Comparison of ENCODE assay signal across 2 cellular contexts in the genomic region with DNA sequence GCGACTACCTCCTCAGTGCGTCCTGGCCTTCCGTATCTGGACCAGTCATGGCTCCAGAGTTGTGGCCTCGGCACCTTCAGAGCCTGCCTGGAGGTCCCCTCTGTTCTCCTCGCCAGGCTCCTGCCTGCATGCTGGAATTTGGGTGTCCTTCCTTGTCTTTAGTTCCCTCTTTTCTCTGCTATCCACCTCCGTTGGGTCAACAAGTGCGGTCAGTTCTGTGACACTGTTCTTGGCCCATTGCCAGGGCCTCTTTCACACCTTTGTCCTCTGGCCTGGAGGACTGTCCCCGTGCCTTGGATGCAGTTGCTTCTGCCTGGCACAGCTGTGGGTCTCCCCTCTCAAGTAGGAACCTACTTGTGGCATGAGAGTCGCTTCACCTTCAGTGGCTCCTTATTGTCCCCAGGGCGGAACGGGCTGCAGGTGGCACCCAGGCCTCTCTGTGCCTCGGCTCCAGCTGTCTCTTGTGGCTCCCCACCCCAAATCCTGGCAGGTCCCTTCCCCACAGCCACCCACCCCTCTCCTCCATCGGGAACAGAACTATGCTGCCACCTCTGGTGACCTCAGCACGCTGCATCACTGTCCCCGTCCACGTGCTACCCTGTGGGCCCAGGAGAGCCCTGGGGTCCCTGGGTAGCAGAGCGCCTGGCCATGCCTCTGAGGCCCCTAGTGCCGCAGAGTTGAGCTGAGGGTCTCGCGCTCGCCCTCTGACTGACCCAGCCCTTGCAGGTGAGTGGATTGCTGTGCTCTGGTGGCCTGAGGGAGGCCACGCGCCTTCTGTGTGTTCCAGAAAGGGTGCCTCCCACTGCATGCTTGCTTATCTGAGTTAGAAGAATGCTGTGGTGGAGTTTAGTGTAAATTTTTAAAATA.
TF ChIP-seq lines count a peak whose summit lies in the region.

No MANE protein-coding gene starts in this region.

TF ChIP-seq in GM23338, 12 proteins besides CTCF, POLR2A, EP300 and RAD21:
- no peak for TF ChIP-seq EZH2phosphoT487 (IDR thresholded peaks at IDR 0.05; ENCODE audit: unreplicated experiment)
- TF ChIP-seq CREB1 (CRISPR knock-in tag; IDR thresholded peaks at IDR 0.05; ENCODE audit: low read depth), result peak; percentile 39; the same call in 1 of the 2 replicates
- TF ChIP-seq, protein P1, sequence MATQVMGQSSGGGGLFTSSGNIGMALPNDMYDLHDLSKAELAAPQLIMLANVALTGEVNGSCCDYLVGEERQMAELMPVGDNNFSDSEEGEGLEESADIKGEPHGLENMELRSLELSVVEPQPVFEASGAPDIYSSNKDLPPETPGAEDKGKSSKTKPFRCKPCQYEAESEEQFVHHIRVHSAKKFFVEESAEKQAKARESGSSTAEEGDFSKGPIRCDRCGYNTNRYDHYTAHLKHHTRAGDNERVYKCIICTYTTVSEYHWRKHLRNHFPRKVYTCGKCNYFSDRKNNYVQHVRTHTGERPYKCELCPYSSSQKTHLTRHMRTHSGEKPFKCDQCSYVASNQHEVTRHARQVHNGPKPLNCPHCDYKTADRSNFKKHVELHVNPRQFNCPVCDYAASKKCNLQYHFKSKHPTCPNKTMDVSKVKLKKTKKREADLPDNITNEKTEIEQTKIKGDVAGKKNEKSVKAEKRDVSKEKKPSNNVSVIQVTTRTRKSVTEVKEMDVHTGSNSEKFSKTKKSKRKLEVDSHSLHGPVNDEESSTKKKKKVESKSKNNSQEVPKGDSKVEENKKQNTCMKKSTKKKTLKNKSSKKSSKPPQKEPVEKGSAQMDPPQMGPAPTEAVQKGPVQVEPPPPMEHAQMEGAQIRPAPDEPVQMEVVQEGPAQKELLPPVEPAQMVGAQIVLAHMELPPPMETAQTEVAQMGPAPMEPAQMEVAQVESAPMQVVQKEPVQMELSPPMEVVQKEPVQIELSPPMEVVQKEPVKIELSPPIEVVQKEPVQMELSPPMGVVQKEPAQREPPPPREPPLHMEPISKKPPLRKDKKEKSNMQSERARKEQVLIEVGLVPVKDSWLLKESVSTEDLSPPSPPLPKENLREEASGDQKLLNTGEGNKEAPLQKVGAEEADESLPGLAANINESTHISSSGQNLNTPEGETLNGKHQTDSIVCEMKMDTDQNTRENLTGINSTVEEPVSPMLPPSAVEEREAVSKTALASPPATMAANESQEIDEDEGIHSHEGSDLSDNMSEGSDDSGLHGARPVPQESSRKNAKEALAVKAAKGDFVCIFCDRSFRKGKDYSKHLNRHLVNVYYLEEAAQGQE (IDR thresholded peaks at IDR 0.05; ENCODE audit: unreplicated experiment), result no peak
- TF ChIP-seq, protein P2, sequence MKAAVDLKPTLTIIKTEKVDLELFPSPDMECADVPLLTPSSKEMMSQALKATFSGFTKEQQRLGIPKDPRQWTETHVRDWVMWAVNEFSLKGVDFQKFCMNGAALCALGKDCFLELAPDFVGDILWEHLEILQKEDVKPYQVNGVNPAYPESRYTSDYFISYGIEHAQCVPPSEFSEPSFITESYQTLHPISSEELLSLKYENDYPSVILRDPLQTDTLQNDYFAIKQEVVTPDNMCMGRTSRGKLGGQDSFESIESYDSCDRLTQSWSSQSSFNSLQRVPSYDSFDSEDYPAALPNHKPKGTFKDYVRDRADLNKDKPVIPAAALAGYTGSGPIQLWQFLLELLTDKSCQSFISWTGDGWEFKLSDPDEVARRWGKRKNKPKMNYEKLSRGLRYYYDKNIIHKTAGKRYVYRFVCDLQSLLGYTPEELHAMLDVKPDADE (IDR thresholded peaks at IDR 0.05), result no peak
- TF ChIP-seq EZH2 (IDR thresholded peaks at IDR 0.05; ENCODE audit: low read depth, unreplicated experiment), result no peak
- TF ChIP-seq, protein P3, sequence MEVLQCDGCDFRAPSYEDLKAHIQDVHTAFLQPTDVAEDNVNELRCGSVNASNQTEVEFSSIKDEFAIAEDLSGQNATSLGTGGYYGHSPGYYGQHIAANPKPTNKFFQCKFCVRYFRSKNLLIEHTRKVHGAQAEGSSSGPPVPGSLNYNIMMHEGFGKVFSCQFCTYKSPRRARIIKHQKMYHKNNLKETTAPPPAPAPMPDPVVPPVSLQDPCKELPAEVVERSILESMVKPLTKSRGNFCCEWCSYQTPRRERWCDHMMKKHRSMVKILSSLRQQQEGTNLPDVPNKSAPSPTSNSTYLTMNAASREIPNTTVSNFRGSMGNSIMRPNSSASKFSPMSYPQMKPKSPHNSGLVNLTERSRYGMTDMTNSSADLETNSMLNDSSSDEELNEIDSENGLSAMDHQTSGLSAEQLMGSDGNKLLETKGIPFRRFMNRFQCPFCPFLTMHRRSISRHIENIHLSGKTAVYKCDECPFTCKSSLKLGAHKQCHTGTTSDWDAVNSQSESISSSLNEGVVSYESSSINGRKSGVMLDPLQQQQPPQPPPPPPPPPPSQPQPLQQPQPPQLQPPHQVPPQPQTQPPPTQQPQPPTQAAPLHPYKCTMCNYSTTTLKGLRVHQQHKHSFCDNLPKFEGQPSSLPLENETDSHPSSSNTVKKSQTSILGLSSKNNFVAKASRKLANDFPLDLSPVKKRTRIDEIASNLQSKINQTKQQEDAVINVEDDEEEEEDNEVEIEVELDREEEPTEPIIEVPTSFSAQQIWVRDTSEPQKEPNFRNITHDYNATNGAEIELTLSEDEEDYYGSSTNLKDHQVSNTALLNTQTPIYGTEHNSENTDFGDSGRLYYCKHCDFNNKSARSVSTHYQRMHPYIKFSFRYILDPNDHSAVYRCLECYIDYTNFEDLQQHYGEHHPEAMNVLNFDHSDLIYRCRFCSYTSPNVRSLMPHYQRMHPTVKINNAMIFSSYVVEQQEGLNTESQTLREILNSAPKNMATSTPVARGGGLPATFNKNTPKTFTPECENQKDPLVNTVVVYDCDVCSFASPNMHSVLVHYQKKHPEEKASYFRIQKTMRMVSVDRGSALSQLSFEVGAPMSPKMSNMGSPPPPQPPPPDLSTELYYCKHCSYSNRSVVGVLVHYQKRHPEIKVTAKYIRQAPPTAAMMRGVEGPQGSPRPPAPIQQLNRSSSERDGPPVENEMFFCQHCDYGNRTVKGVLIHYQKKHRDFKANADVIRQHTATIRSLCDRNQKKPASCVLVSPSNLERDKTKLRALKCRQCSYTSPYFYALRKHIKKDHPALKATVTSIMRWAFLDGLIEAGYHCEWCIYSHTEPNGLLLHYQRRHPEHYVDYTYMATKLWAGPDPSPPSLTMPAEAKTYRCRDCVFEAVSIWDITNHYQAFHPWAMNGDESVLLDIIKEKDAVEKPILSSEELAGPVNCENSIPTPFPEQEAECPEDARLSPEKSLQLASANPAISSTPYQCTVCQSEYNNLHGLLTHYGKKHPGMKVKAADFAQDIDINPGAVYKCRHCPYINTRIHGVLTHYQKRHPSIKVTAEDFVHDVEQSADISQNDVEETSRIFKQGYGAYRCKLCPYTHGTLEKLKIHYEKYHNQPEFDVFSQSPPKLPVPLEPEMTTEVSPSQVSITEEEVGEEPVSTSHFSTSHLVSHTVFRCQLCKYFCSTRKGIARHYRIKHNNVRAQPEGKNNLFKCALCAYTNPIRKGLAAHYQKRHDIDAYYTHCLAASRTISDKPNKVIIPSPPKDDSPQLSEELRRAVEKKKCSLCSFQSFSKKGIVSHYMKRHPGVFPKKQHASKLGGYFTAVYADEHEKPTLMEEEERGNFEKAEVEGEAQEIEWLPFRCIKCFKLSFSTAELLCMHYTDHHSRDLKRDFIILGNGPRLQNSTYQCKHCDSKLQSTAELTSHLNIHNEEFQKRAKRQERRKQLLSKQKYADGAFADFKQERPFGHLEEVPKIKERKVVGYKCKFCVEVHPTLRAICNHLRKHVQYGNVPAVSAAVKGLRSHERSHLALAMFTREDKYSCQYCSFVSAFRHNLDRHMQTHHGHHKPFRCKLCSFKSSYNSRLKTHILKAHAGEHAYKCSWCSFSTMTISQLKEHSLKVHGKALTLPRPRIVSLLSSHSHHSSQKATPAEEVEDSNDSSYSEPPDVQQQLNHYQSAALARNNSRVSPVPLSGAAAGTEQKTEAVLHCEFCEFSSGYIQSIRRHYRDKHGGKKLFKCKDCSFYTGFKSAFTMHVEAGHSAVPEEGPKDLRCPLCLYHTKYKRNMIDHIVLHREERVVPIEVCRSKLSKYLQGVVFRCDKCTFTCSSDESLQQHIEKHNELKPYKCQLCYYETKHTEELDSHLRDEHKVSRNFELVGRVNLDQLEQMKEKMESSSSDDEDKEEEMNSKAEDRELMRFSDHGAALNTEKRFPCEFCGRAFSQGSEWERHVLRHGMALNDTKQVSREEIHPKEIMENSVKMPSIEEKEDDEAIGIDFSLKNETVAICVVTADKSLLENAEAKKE (CRISPR knock-in tag; IDR thresholded peaks at IDR 0.05), result no peak

TF ChIP-seq in HepG2, 621 proteins besides CTCF, POLR2A, EP300 and RAD21 (continues in another document):
- no peak for TF ChIP-seq SMYD3 (CRISPR knock-in tag; IDR thresholded peaks at IDR 0.05)
- TF ChIP-seq SOX5 (CRISPR knock-in tag; IDR thresholded peaks at IDR 0.05; ENCODE audit: borderline replicate concordance), result no peak
- TF ChIP-seq NR2C2 (CRISPR knock-in tag; IDR thresholded peaks at IDR 0.05; ENCODE audit: borderline replicate concordance), result peak; percentile 83
- peak; percentile 59; the same call in 1 of the 2 replicates for TF ChIP-seq SAP130 (CRISPR knock-in tag; IDR thresholded peaks at IDR 0.05; ENCODE audit: low read depth)
- TF ChIP-seq, protein P4, sequence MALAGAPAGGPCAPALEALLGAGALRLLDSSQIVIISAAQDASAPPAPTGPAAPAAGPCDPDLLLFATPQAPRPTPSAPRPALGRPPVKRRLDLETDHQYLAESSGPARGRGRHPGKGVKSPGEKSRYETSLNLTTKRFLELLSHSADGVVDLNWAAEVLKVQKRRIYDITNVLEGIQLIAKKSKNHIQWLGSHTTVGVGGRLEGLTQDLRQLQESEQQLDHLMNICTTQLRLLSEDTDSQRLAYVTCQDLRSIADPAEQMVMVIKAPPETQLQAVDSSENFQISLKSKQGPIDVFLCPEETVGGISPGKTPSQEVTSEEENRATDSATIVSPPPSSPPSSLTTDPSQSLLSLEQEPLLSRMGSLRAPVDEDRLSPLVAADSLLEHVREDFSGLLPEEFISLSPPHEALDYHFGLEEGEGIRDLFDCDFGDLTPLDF (CRISPR knock-in tag; IDR thresholded peaks at IDR 0.05), result no peak
- TF ChIP-seq RXRB (CRISPR knock-in tag; IDR thresholded peaks at IDR 0.05; ENCODE audit: borderline replicate concordance), result peak; percentile 31; the same call in 1 of the 2 replicates
- TF ChIP-seq SOX6 (IDR thresholded peaks at IDR 0.05), result no peak
- TF ChIP-seq SOX6 (CRISPR knock-in tag; IDR thresholded peaks at IDR 0.05), result peak; percentile 31; the same call in 1 of the 2 replicates
- no peak for TF ChIP-seq ZBTB42 (CRISPR knock-in tag; IDR thresholded peaks at IDR 0.05)
- TF ChIP-seq, protein P5, sequence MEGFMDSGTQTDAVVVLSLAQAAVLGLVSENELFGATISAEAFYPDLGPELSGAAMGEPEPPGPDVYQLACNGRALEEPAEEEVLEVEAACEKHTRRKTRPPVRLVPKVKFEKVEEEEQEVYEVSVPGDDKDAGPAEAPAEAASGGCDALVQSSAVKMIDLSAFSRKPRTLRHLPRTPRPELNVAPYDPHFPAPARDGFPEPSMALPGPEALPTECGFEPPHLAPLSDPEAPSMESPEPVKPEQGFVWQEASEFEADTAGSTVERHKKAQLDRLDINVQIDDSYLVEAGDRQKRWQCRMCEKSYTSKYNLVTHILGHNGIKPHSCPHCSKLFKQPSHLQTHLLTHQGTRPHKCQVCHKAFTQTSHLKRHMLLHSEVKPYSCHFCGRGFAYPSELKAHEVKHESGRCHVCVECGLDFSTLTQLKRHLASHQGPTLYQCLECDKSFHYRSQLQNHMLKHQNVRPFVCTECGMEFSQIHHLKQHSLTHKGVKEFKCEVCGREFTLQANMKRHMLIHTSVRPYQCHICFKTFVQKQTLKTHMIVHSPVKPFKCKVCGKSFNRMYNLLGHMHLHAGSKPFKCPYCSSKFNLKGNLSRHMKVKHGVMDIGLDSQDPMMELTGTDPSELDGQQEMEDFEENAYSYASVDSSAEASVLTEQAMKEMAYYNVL (CRISPR knock-in tag; IDR thresholded peaks at IDR 0.05; ENCODE audit: borderline replicate concordance), result 0 out of 2 replicates have a peak, but pooled peaks have one; percentile 32
- TF ChIP-seq ZNF367 (CRISPR knock-in tag; IDR thresholded peaks at IDR 0.05; ENCODE audit: borderline replicate concordance), result no peak
- TF ChIP-seq, protein P6, sequence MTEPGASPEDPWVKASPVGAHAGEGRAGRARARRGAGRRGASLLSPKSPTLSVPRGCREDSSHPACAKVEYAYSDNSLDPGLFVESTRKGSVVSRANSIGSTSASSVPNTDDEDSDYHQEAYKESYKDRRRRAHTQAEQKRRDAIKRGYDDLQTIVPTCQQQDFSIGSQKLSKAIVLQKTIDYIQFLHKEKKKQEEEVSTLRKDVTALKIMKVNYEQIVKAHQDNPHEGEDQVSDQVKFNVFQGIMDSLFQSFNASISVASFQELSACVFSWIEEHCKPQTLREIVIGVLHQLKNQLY (CRISPR knock-in tag; IDR thresholded peaks at IDR 0.05), result 0 out of 2 replicates have a peak, but pooled peaks have one; percentile 35
- TF ChIP-seq MXD4 (CRISPR knock-in tag; IDR thresholded peaks at IDR 0.05), result 0 out of 2 replicates have a peak, but pooled peaks have one; percentile 13
- TF ChIP-seq HNRNPL (IDR thresholded peaks at IDR 0.05; ENCODE audit: low read depth, low read length), result 0 out of 2 replicates have a peak, but pooled peaks have one; percentile 14
- TF ChIP-seq MYC (CRISPR knock-in tag; IDR thresholded peaks at IDR 0.05; ENCODE audit: borderline replicate concordance), result peak; percentile 95
- TF ChIP-seq, protein P7, sequence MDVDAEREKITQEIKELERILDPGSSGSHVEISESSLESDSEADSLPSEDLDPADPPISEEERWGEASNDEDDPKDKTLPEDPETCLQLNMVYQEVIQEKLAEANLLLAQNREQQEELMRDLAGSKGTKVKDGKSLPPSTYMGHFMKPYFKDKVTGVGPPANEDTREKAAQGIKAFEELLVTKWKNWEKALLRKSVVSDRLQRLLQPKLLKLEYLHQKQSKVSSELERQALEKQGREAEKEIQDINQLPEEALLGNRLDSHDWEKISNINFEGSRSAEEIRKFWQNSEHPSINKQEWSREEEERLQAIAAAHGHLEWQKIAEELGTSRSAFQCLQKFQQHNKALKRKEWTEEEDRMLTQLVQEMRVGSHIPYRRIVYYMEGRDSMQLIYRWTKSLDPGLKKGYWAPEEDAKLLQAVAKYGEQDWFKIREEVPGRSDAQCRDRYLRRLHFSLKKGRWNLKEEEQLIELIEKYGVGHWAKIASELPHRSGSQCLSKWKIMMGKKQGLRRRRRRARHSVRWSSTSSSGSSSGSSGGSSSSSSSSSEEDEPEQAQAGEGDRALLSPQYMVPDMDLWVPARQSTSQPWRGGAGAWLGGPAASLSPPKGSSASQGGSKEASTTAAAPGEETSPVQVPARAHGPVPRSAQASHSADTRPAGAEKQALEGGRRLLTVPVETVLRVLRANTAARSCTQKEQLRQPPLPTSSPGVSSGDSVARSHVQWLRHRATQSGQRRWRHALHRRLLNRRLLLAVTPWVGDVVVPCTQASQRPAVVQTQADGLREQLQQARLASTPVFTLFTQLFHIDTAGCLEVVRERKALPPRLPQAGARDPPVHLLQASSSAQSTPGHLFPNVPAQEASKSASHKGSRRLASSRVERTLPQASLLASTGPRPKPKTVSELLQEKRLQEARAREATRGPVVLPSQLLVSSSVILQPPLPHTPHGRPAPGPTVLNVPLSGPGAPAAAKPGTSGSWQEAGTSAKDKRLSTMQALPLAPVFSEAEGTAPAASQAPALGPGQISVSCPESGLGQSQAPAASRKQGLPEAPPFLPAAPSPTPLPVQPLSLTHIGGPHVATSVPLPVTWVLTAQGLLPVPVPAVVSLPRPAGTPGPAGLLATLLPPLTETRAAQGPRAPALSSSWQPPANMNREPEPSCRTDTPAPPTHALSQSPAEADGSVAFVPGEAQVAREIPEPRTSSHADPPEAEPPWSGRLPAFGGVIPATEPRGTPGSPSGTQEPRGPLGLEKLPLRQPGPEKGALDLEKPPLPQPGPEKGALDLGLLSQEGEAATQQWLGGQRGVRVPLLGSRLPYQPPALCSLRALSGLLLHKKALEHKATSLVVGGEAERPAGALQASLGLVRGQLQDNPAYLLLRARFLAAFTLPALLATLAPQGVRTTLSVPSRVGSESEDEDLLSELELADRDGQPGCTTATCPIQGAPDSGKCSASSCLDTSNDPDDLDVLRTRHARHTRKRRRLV (CRISPR knock-in tag; IDR thresholded peaks at IDR 0.05), result 0 out of 2 replicates have a peak, but pooled peaks have one; percentile 47
- TF ChIP-seq HIVEP1 (CRISPR knock-in tag; IDR thresholded peaks at IDR 0.05), result peak; percentile 62; the same call in 1 of the 2 replicates
